ENCODE assay signal across 7 cellular contexts in the genomic region with DNA sequence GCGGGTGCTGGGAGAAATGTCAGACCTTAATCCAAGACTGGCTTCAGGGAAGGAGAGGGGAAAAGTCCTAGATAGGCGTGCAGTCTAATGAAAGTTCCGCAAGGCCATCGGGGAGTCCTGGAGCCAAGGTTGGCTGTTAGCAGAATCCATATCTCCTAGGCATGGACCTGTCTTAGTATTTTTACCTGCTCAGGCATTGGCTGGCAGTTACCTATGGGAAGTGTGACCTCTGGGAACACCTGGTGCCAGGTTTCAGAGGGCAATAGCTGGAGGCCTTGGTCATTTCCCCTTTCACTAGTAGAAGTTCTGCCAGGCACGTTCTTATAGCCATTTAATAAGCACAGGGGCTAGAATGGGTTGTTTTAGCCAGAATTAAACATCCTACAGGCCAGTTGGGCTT.
"Had no signal": no experiment of that assay in that cellular context is flagged by ENCODE, and none has a peak within 500 bp of the region (broad histone marks: within the 10 kb centered on the region; RNA-seq: fewer than 3 reads in every experiment).

No MANE protein-coding gene starts in this region.

- H3K4me3 Mint-ChIP-seq: GM23338, H9, IgD-negative memory B cell had no signal

- ATAC-seq: GM23338 had no signal

- H3K36me3 Mint-ChIP-seq: IgD-negative memory B cell had no signal

- H3K4me3 ChIP-seq: GM23338 had no signal

- H3K9me3 Mint-ChIP-seq: GM23338, H9 had no signal

- H3K27ac Mint-ChIP-seq: GM23338, H9, IgD-negative memory B cell had no signal

- H3K4me1 Mint-ChIP-seq: IgD-negative memory B cell had no signal

- H2AFZ ChIP-seq: GM23338 had no signal

- H3K27me3 Mint-ChIP-seq: IgD-negative memory B cell had no signal

- FAIRE-seq: H1, H54, HTR-8/SVneo had no signal

- H3K4me2 ChIP-seq: GM23338 had no signal

- DNase-seq: H9, HCEC 1CT had no signal
